In the genomic region with DNA sequence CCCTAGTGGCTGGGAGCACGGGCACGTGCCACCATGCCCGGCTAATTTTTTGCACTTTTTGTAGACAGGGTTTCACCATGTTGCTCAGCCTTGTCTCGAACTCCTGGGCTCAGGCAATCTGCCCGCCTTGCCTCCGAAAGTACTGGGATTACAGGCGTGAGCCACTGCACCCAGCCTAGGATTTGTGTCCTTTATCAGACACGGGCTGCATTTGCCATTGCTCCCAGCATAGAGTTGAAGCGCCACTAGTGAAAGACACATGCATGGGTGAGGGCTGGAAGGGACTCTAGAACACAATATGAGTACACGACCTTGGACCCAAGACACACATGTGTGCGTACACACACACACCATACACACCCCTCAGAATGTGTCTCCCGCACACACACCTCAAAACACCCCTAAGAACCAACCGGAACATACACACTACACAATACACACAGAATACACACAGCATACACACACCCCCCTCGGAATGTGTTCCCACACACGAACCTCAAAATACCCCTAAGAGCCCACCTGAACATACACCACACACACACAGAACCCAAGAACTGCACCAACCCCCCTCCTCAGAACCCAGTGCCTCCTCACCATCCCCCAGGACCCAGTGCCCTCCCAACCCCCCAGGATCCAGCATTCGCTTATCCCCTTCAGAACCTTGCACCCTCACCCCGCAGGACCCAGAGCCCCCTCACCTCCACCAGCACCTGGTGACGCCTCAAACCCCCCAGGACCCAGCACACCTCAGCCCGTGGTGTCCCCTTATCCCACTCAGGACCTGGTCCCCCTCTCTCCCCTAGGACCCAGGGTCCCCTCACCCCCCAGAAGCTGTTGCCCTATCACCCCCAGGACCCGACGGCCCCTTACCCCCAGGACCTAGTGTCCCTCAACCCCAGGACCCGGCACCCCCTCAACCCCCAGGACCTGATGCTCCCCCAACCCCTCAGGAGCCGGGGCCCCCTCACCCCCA, we compare ENCODE assay signal across 8 cellular contexts. TPM values are rescaled to one million over a fixed set of nuclear protein-coding genes. Genes with fewer than 3 reads are reported as not detected.
DNase-seq lines count a peak whose midpoint lies in the region; ATAC-seq and TF ChIP-seq lines count a peak whose summit lies in the region.

No MANE protein-coding gene starts in this region.

- POLR2A ChIA-PET in CD4-positive, alpha-beta memory T cell (lab: Charles Lee; ENCODE audit: partially characterized antibody) = interaction anchor here (1.0 to 2.2 kb wide), 11 partner anchors 8 to 285 kb away, joined by 3 to 11 read pairs (median 4); partner anchors contain the start of genes FAM193A, GRK4 and NOP14
- POLR2A ChIA-PET in OCI-LY7 (lab: Charles Lee) = interaction anchor here (1.2 kb wide), 1 partner anchor 31 kb away, joined by 3 read pairs; no protein-coding TSS in a partner anchor

- H3K4me2 ChIP-seq in OCI-LY7 (ENCODE audit: low read length) (peak overlapping the region; percentile 79), osteoblast (ENCODE audit: insufficient read depth, low read length) (peak overlapping the region; percentile 82)

- ATAC-seq in GM18502 (IDR thresholded peaks at IDR 0.05; ENCODE audit: poor library complexity, unreplicated experiment) = no peak

- no peaks in the 10 kb centered on the region for H4K20me1 ChIP-seq in OCI-LY7 (ENCODE audit: insufficient read depth, low read length)
- H4K20me1 ChIP-seq in osteoblast (ENCODE audit: insufficient read depth, low read length) = peaks cover 30% of the 10 kb centered on the region

- no TSS peak for BruUV-seq in OCI-LY7 (replicated peaks; lab: Mats Ljungman, UMichigan)

- peaks cover 4 to 5% of the 10 kb centered on the region in 2 donors for H3K36me3 Mint-ChIP-seq in CD4-positive, alpha-beta memory T cell

- peaks cover 18 to 40% (median 31%) of the 10 kb centered on the region in 4 donors for H3K4me1 Mint-ChIP-seq in CD4-positive, alpha-beta memory T cell

- no peaks in the 10 kb centered on the region for H3K9me2 ChIP-seq in OCI-LY7 (ENCODE audit: insufficient read depth, low read length)

- peak overlapping the region; percentile 18 to 87 (median 84) for H3K27ac Mint-ChIP-seq in CD4-positive, alpha-beta memory T cell

- peak overlapping the region; percentile 75 to 89 (median 86) for H3K4me3 Mint-ChIP-seq in CD4-positive, alpha-beta memory T cell

- H2AFZ ChIP-seq in OCI-LY7 (ENCODE audit: low read length) = peak overlapping the region; percentile 18; the same call in 1 of the 2 replicates
- H2AFZ ChIP-seq in osteoblast (ENCODE audit: low read length) = no peak overlapping the region

- no peak for DNase-seq in CD4-positive, alpha-beta memory T cell
- DNase-seq in OCI-LY7 (ENCODE audit: low spot score) (no peak), epithelial cell of proximal tubule (ENCODE audit: low read depth) (no peak), osteoblast (ENCODE audit: insufficient read length, low spot score, missing footprints) (peak; percentile 78), NCI-H446 treated with DMSO at 0.1 percent for 48 hours (lab: John Stamatoyannopoulos, UW) (no peak), NCI-H2227 (lab: John Stamatoyannopoulos, UW; ENCODE audit: unreplicated experiment) (no peak), medulla oblongata (ENCODE audit: extremely low spot score) (no peak)

- H3K79me2 ChIP-seq in OCI-LY7 (ENCODE audit: insufficient read depth, low read depth, low read length) (peaks cover 6% of the 10 kb centered on the region; the same call in 1 of the 2 replicates), osteoblast (ENCODE audit: insufficient read depth, low read length) (peaks cover 49% of the 10 kb centered on the region)

- peaks cover 25% of the 10 kb centered on the region for H3K4me1 ChIP-seq in CD4-positive, alpha-beta memory T cell (ENCODE audit: insufficient read depth, low read length)
- peaks cover 12% of the 10 kb centered on the region for H3K4me1 ChIP-seq in OCI-LY7 (ENCODE audit: insufficient read depth, low read length, poor library complexity, severe bottlenecking)
- peaks cover 4% of the 10 kb centered on the region for H3K4me1 ChIP-seq in osteoblast (ENCODE audit: insufficient read depth, low read length)

- TF ChIP-seq CTCF in OCI-LY7 (conservative IDR thresholded peaks at IDR 0.05; ENCODE audit: low read length) (no peak), epithelial cell of proximal tubule (conservative IDR thresholded peaks at IDR 0.05; ENCODE audit: low read depth, low read length) (no peak), osteoblast (IDR thresholded peaks at IDR 0.05; ENCODE audit: extremely low read depth, low read depth, low read length) (no peak)

- H3K9me3 Mint-ChIP-seq in CD4-positive, alpha-beta memory T cell = no peaks in the 10 kb centered on the region

- H3K27ac ChIP-seq in CD4-positive, alpha-beta memory T cell (ENCODE audit: low read depth, low read length) = peak overlapping the region; percentile 83
- H3K27ac ChIP-seq in OCI-LY7 (ENCODE audit: low read depth, low read length, poor library complexity, severe bottlenecking) = no peak overlapping the region
- H3K27ac ChIP-seq in osteoblast (ENCODE audit: low read depth, low read length) = peak overlapping the region; percentile 58

- H3K27me3 Mint-ChIP-seq in CD4-positive, alpha-beta memory T cell = no peaks in the 10 kb centered on the region

- intact Hi-C loops in CD4-positive, alpha-beta memory T cell (cut with micrococcal nuclease) = loop anchor here (5.0 kb wide), 1 partner anchor 87 kb away; the partner anchor contains the start of gene ADD1
- intact Hi-C loops in OCI-LY7 (cut with micrococcal nuclease; ENCODE audit: unreplicated experiment) = no loop called here

- no peaks in the 10 kb centered on the region for H3K9me3 ChIP-seq in CD4-positive, alpha-beta memory T cell (ENCODE audit: control insufficient read depth in 1 of 2, low read length in 2 of 2)
- H3K9me3 ChIP-seq in OCI-LY7 (ENCODE audit: low read length) = no peaks in the 10 kb centered on the region
- no peaks in the 10 kb centered on the region for H3K9me3 ChIP-seq in osteoblast (ENCODE audit: low read depth, low read length)

- H3K27me3 ChIP-seq in CD4-positive, alpha-beta memory T cell (ENCODE audit: insufficient read depth, low read length) = no peaks in the 10 kb centered on the region
- H3K27me3 ChIP-seq in osteoblast (ENCODE audit: insufficient read depth, low read length) = no peaks in the 10 kb centered on the region

- peak overlapping the region; percentile 25 to 68 for H3K4me3 ChIP-seq in CD4-positive, alpha-beta memory T cell (ENCODE audit: low read length in 2 of 2)
- H3K4me3 ChIP-seq in OCI-LY7 (ENCODE audit: low read depth, low read length, poor library complexity, severe bottlenecking) = peak overlapping the region; percentile 94
- H3K4me3 ChIP-seq in epithelial cell of proximal tubule (ENCODE audit: low read depth, low read length) = peak overlapping the region; percentile 77
- peak overlapping the region; percentile 90 for H3K4me3 ChIP-seq in osteoblast (ENCODE audit: insufficient read depth, low read length)

- CTCF ChIA-PET in CD4-positive, alpha-beta memory T cell (lab: Charles Lee; ENCODE audit: partially characterized antibody) = no interaction called here
- CTCF ChIA-PET in OCI-LY7 (lab: Charles Lee; ENCODE audit: unreplicated experiment) = interaction anchor here (0.6 kb wide), 1 partner anchor 219 kb away, joined by 3 read pairs; no protein-coding TSS in a partner anchor

- H3K36me3 ChIP-seq in CD4-positive, alpha-beta memory T cell (ENCODE audit: insufficient read depth, low read length) = peaks cover 9% of the 10 kb centered on the region
- H3K36me3 ChIP-seq in OCI-LY7 (ENCODE audit: insufficient read depth, low read length) (no peaks in the 10 kb centered on the region), osteoblast (ENCODE audit: insufficient read depth, low read length) (no peaks in the 10 kb centered on the region)

RNA-seq across cellular contexts. Expression of gene TNIP2, which starts 1.0 kb away (rescaled TPM):
- 10 to 100 TPM; 50.0 to 50.5 TPM for total RNA-seq in CD4-positive, alpha-beta memory T cell
- 10 to 100 TPM; 45.8 to 48.5 TPM for polyA plus RNA-seq in CD4-positive, alpha-beta memory T cell
- 32.1 TPM in 2 replicates for total RNA-seq in OCI-LY7 (2014; rRNA removed; shearing (Covaris generic))
- total RNA-seq in OCI-LY7 (2022) (26.2 and 28.3 TPM in 2 replicates), epithelial cell of proximal tubule (76.7 and 77.4 TPM in 2 replicates), osteoblast (37.7 and 44.9 TPM in 2 replicates)

RNA-seq across cellular contexts. Expression of gene SH3BP2, which starts 37.8 kb away (rescaled TPM):
- total RNA-seq in CD4-positive, alpha-beta memory T cell = 10 to 100 TPM; 37.9 to 44.3 TPM
- polyA plus RNA-seq in CD4-positive, alpha-beta memory T cell = 10 to 100 TPM in 1 of 2 donors, 1 to 10 TPM in 1; 3.8 to 16.3 TPM
- 6.9 and 10.9 TPM in 2 replicates for total RNA-seq in OCI-LY7 (2014; rRNA removed; shearing (Covaris generic))
- total RNA-seq in OCI-LY7 (2022) (23.8 and 31.6 TPM in 2 replicates), epithelial cell of proximal tubule (32.3 and 53.3 TPM in 2 replicates), osteoblast (26.4 and 28.0 TPM in 2 replicates)
